Comparison of ENCODE assay signal across 8 cellular contexts in genomic region chr2:231961349-231962166, GRCh38. TPM values are rescaled to one million over a fixed set of nuclear protein-coding genes. Genes with fewer than 3 reads are reported as not detected.
DNase-seq lines count a peak whose midpoint lies in the region; ATAC-seq and TF ChIP-seq lines count a peak whose summit lies in the region.

Gene DIS3L2, plus strand, starts transcription at chr2:231961713. Its CDS starts 53,215 bp downstream, at chr2:232014928.

- peak within 1 kb of the TSS; percentile 71 for H3K4me3 ChIP-seq in right cardiac atrium (ENCODE audit: low read length)
- peak within 1 kb of the TSS; percentile 58 to 88 for H3K4me3 ChIP-seq in uterus

- H3K4me1 ChIP-seq in right cardiac atrium (ENCODE audit: control insufficient read depth, insufficient read depth, low read length) = peaks cover 2% of the 10 kb centered on the region
- H3K4me1 ChIP-seq in uterus = no peaks in the 10 kb centered on the region

- TF ChIP-seq POLR2A in GM15510 (IDR thresholded peaks at IDR 0.05; ENCODE audit: borderline replicate concordance, extremely low read depth, insufficient read length) = peak; percentile 79
- TF ChIP-seq POLR2A in uterus (IDR thresholded peaks at IDR 0.05) = peak in 1 of 2 donors; percentile 44

- H3K9me3 ChIP-seq in right cardiac atrium (ENCODE audit: control insufficient read depth, low read length) = no peaks in the 10 kb centered on the region
- H3K9me3 ChIP-seq in uterus = no peaks in the 10 kb centered on the region

- peak; percentile 92 for ATAC-seq in HG02870 (IDR thresholded peaks at IDR 0.05; ENCODE audit: unreplicated experiment)
- peak; percentile 99 for ATAC-seq in right cardiac atrium

- peak in 1 of 4 experiments; percentile 9 for TF ChIP-seq CTCF in uterus (IDR thresholded peaks at IDR 0.05)

- no peaks in the 10 kb centered on the region for H3K36me3 ChIP-seq in uterus

- intact Hi-C loops in right cardiac atrium (cut with DNase I) (no loop called here), uterus (cut with DNase I; ENCODE audit: low total_unique reads) (no loop called here)

- under 1% methylated on average over 83 of the region's 83 CpGs for WGBS in right cardiac atrium

- H3K27me3 ChIP-seq in right cardiac atrium (ENCODE audit: control insufficient read depth, insufficient read depth) (no peaks in the 10 kb centered on the region), uterus (no peaks in the 10 kb centered on the region)

- DNase-seq in NCI-H146 treated with DMSO at 0.1 percent for 48 hours (lab: John Stamatoyannopoulos, UW; ENCODE audit: unreplicated experiment) = peak; percentile 33
- DNase-seq in T-helper 2 cell = peak; percentile 53 to 91 (median 65)
- DNase-seq in anterior cingulate cortex (lab: John Stamatoyannopoulos, UW) = peak in 57 of 58 donors; percentile 44 to 87 (median 77)
- peak; percentile 84 to 95 (median 92) for DNase-seq in right cardiac atrium
- DNase-seq in putamen (ENCODE audit: low spot score) = peak; percentile 89
- peak; percentile 72 for DNase-seq in uterus

- H3K27ac ChIP-seq in right cardiac atrium (ENCODE audit: low read length) = peak within 1 kb of the TSS; percentile 28
- peak within 1 kb of the TSS; percentile 64 to 69 for H3K27ac ChIP-seq in uterus

RNA-seq across cellular contexts. Expression of gene DIS3L2, which starts in this region (rescaled TPM):
- total RNA-seq in right cardiac atrium (10 to 100 TPM; 19.2 to 25.4 (median 22.4) TPM), uterus (10 to 100 TPM; 10.3 to 63.9 (median 29.7) TPM)
- 11.0 TPM for polyA plus RNA-seq in right cardiac atrium

Comparison
In these comparisons a context has a peak if more than half of its experiments do, and no peak if none do; other contexts are left out.
1. Peak in every context shown above with its lines: DNase-seq, ATAC-seq, H3K4me3 ChIP-seq and H3K27ac ChIP-seq.
2. DNase-seq: peak in every context shown above with its lines; median percentile 92 in right cardiac atrium; 89 in putamen; 77 in anterior cingulate cortex; 72 in uterus; 65 in T-helper 2 cell; 33 in NCI-H146 treated with DMSO at 0.1 percent for 48 hours.